ENCODE assay signal across 1 cellular context in genomic region chr2:176188218-176188968, GRCh38.
TF ChIP-seq lines count a peak whose summit lies in the region.

Gene HOXD1 (plus strand): TSS chr2:176188668. CDS start chr2:176188802, 134 bp downstream.

TF ChIP-seq in A549, 52 proteins besides CTCF, POLR2A, EP300 and RAD21 (continued from another document):
- TF ChIP-seq MAFK (IDR thresholded peaks at IDR 0.05; ENCODE audit: partially characterized antibody): no peak
- TF ChIP-seq EHF (CRISPR knock-in tag; IDR thresholded peaks at IDR 0.05): no peak
- no peak for TF ChIP-seq NPAS2 (CRISPR knock-in tag; IDR thresholded peaks at IDR 0.05; ENCODE audit: borderline replicate concordance)
